8 cellular contexts compared by ENCODE assay signal in genomic region chr9:27572566-27572917, GRCh38. TPM values are rescaled to one million over a fixed set of nuclear protein-coding genes. Genes with fewer than 3 reads are reported as not detected.
DNase-seq lines count a peak whose midpoint lies in the region; ATAC-seq and TF ChIP-seq lines count a peak whose summit lies in the region.

No MANE protein-coding gene starts in this region.

- DNase-seq in C1 segment of cervical spinal cord (lab: John Stamatoyannopoulos, UW): peak in 10 of 14 donors; percentile 57 to 79 (median 66)
- DNase-seq in NCI-H446 (lab: John Stamatoyannopoulos, UW): peak; percentile 23 to 37
- DNase-seq in activated naive CD8-positive, alpha-beta T cell treated with anti-CD3 and anti-CD28 coated beads, Interleukin-2, amount 50 U/mL, for 24 hours: no peak
- no peak for DNase-seq in left cardiac atrium
- no peak for DNase-seq in progenitor cell of endocrine pancreas (ENCODE audit: low spot score, unreplicated experiment)
- DNase-seq in NCI-H1436 treated with DMSO at 0.1 percent for 48 hours (lab: John Stamatoyannopoulos, UW): no peak

- H3K36me3 Mint-ChIP-seq in activated naive CD8-positive, alpha-beta T cell treated with anti-CD3 and anti-CD28 coated beads, Interleukin-2, amount 50 U/mL, for 24 hours (ENCODE audit: low read depth): peaks cover 1% of the 10 kb centered on the region
- H3K36me3 Mint-ChIP-seq in progenitor cell of endocrine pancreas (ENCODE audit: insufficient read depth): no peaks in the 10 kb centered on the region

- H3K4me1 Mint-ChIP-seq in activated naive CD8-positive, alpha-beta T cell treated with anti-CD3 and anti-CD28 coated beads, Interleukin-2, amount 50 U/mL, for 24 hours: peaks cover 29% of the 10 kb centered on the region
- H3K4me1 Mint-ChIP-seq in progenitor cell of endocrine pancreas (ENCODE audit: low read depth): peaks cover 16% of the 10 kb centered on the region

- peak overlapping the region; percentile 99 for H3K27ac Mint-ChIP-seq in activated naive CD8-positive, alpha-beta T cell treated with anti-CD3 and anti-CD28 coated beads, Interleukin-2, amount 50 U/mL, for 24 hours
- peak overlapping the region; percentile 95 for H3K27ac Mint-ChIP-seq in progenitor cell of endocrine pancreas

- intact Hi-C loops in left cardiac atrium (cut with DNase I): no loop called here

- H3K4me3 Mint-ChIP-seq in activated naive CD8-positive, alpha-beta T cell treated with anti-CD3 and anti-CD28 coated beads, Interleukin-2, amount 50 U/mL, for 24 hours: peak overlapping the region; percentile 90
- H3K4me3 Mint-ChIP-seq in progenitor cell of endocrine pancreas (ENCODE audit: low read depth): peak overlapping the region; percentile 98

- no peaks in the 10 kb centered on the region for H3K9me3 Mint-ChIP-seq in activated naive CD8-positive, alpha-beta T cell treated with anti-CD3 and anti-CD28 coated beads, Interleukin-2, amount 50 U/mL, for 24 hours
- H3K9me3 Mint-ChIP-seq in progenitor cell of endocrine pancreas (ENCODE audit: low read depth): no peaks in the 10 kb centered on the region

- TF ChIP-seq CTCF in progenitor cell of endocrine pancreas (IDR thresholded peaks at IDR 0.05; ENCODE audit: unreplicated experiment): no peak

- ATAC-seq in GM18511 (IDR thresholded peaks at IDR 0.05; ENCODE audit: unreplicated experiment) (peak; percentile 45), HG02973 (IDR thresholded peaks at IDR 0.05; ENCODE audit: unreplicated experiment) (peak; percentile 42), left cardiac atrium (peak; percentile 13 to 36)
- peak; percentile 73 for ATAC-seq in activated naive CD8-positive, alpha-beta T cell treated with anti-CD3 and anti-CD28 coated beads, Interleukin-2, amount 50 U/mL, for 24 hours

- peaks cover 3% of the 10 kb centered on the region for H3K27me3 Mint-ChIP-seq in activated naive CD8-positive, alpha-beta T cell treated with anti-CD3 and anti-CD28 coated beads, Interleukin-2, amount 50 U/mL, for 24 hours
- H3K27me3 Mint-ChIP-seq in progenitor cell of endocrine pancreas: no peaks in the 10 kb centered on the region

RNA-seq across cellular contexts. Expression of gene C9orf72, which starts 0.7 kb away (rescaled TPM):
- 10 to 100 TPM; 12.8 to 15.2 TPM for total RNA-seq in left cardiac atrium
- total RNA-seq in progenitor cell of endocrine pancreas: 18.6 and 23.4 TPM in 2 replicates

RNA-seq across cellular contexts. Expression of gene MOB3B, which starts 42.9 kb away (rescaled TPM):
- total RNA-seq in left cardiac atrium (1 to 10 TPM; 1.2 to 1.6 TPM), progenitor cell of endocrine pancreas (15.3 and 15.4 TPM in 2 replicates)

RNA-seq across cellular contexts. Expression of gene IFNK, which starts 48.5 kb away (rescaled TPM):
- not detected for total RNA-seq in left cardiac atrium
- not detected in 2 replicates for total RNA-seq in progenitor cell of endocrine pancreas

Comparison
In these comparisons a context has a peak if more than half of its experiments do, and no peak if none do; other contexts are left out.
1. DNase-seq: peak in C1 segment of cervical spinal cord (10 of 14) and NCI-H446 (2 of 2); none in activated naive CD8-positive, alpha-beta T cell treated with anti-CD3 and anti-CD28 coated beads, Interleukin-2, amount 50 U/mL, for 24 hours (single experiment), left cardiac atrium (single experiment), progenitor cell of endocrine pancreas (single experiment) and NCI-H1436 treated with DMSO at 0.1 percent for 48 hours (single experiment).
2. Peak in every context shown above with its lines, with median percentiles within 50 percentile points of each other: ATAC-seq.